In genomic region chrX:6891404-6891803, GRCh38 we compare ENCODE assay signal across 1 cellular context.
TF ChIP-seq lines count a peak whose summit lies in the region.

No MANE protein-coding gene starts in this region.

TF ChIP-seq in liver, 16 proteins besides CTCF, POLR2A, EP300 and RAD21 (continued from another document):
- TF ChIP-seq, protein P1, sequence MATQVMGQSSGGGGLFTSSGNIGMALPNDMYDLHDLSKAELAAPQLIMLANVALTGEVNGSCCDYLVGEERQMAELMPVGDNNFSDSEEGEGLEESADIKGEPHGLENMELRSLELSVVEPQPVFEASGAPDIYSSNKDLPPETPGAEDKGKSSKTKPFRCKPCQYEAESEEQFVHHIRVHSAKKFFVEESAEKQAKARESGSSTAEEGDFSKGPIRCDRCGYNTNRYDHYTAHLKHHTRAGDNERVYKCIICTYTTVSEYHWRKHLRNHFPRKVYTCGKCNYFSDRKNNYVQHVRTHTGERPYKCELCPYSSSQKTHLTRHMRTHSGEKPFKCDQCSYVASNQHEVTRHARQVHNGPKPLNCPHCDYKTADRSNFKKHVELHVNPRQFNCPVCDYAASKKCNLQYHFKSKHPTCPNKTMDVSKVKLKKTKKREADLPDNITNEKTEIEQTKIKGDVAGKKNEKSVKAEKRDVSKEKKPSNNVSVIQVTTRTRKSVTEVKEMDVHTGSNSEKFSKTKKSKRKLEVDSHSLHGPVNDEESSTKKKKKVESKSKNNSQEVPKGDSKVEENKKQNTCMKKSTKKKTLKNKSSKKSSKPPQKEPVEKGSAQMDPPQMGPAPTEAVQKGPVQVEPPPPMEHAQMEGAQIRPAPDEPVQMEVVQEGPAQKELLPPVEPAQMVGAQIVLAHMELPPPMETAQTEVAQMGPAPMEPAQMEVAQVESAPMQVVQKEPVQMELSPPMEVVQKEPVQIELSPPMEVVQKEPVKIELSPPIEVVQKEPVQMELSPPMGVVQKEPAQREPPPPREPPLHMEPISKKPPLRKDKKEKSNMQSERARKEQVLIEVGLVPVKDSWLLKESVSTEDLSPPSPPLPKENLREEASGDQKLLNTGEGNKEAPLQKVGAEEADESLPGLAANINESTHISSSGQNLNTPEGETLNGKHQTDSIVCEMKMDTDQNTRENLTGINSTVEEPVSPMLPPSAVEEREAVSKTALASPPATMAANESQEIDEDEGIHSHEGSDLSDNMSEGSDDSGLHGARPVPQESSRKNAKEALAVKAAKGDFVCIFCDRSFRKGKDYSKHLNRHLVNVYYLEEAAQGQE (IDR thresholded peaks at IDR 0.05) = peak; percentile 21
- TF ChIP-seq GABPA (IDR thresholded peaks at IDR 0.05 in 1 of 2, conservative IDR thresholded peaks at IDR 0.05 in 1 of 2) (no peak), FOXA1 (IDR thresholded peaks at IDR 0.05) (no peak), HNF4A (conservative IDR thresholded peaks at IDR 0.05) (peak; percentile 83 to 93), TAF1 (conservative IDR thresholded peaks at IDR 0.05) (no peak), NR2F2 (IDR thresholded peaks at IDR 0.05) (peak; percentile 69), EGR1 (IDR thresholded peaks at IDR 0.05; ENCODE audit: low read depth in 2 of 2) (no peak), RXRA (IDR thresholded peaks at IDR 0.05) (peak; percentile 97 to 100), HNF4G (IDR thresholded peaks at IDR 0.05) (peak; percentile 73), JUND (IDR thresholded peaks at IDR 0.05) (peak; percentile 65 to 91), ZBTB33 (IDR thresholded peaks at IDR 0.05) (no peak)
- TF ChIP-seq, protein P2, sequence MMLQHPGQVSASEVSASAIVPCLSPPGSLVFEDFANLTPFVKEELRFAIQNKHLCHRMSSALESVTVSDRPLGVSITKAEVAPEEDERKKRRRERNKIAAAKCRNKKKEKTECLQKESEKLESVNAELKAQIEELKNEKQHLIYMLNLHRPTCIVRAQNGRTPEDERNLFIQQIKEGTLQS (IDR thresholded peaks at IDR 0.05) = peak; percentile 79
- TF ChIP-seq, protein P3, sequence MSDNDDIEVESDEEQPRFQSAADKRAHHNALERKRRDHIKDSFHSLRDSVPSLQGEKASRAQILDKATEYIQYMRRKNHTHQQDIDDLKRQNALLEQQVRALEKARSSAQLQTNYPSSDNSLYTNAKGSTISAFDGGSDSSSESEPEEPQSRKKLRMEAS (IDR thresholded peaks at IDR 0.05) = peak; percentile 47
TF ChIP-seq in liver: peak in this region for 10.
